In the genomic region with DNA sequence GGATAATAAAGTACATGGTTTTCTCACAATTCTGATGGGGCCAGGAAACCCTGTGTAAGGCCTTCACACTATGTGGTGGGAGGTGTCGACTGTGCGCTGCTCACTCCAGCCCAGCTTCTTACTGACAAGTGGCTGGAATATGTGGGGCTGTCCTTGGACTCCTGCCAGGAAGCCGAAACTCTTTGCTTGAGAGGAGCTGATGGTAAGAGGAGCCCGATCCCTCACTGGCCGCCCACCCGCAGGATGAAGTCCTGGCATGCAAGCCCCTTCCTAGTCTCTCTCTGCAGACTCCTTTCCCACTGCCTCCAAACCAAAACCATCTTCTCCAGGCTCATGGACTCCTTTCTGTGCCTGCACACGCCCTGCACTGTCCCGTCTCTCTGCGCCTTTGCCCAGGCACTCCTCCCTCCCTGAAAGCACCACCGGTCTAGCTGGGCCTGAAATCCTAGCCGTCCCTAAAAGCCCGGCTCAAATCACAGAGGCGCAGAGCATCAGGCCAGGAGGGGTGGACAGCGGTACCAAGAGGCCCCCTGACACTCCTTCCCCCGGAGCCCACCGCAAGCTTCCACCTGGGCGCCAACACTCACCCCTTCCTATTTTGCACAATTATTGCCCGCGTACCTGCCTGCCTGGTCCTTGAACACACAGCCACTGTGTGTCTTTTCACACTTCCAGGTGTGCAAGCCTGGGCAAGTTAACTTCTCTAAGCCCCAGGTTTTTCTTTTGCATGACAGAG, we compare ENCODE assay signal across 8 cellular contexts.
A peak's percentile ranks its signal among the peaks of the same experiment; 100 is the strongest.
DNase-seq lines count a peak whose midpoint lies in the region; ATAC-seq and TF ChIP-seq lines count a peak whose summit lies in the region.
"Not testable (repeated sequence)": the region's sequence is repeated elsewhere in the genome, so short reads cannot be mapped to it uniquely, and the experiment has no call there.

No MANE protein-coding gene starts in this region.

- H3K4me3 Mint-ChIP-seq in CD4-positive, CD25-positive, alpha-beta regulatory T cell: peak overlapping the region; percentile 93 to 96 (median 95)
- peak overlapping the region; percentile 93 for H3K4me3 Mint-ChIP-seq in activated naive CD4-positive, alpha-beta T cell treated with anti-CD3 and anti-CD28 coated beads for 36 hours
- peak overlapping the region; percentile 95 for H3K4me3 Mint-ChIP-seq in endothelial cell (ENCODE audit: unreplicated experiment)

- H3K4me2 ChIP-seq in PC-9: peak overlapping the region; percentile 94

- peak overlapping the region; percentile 71 to 94 (median 91) for H3K27ac Mint-ChIP-seq in CD4-positive, CD25-positive, alpha-beta regulatory T cell
- H3K27ac Mint-ChIP-seq in activated naive CD4-positive, alpha-beta T cell treated with anti-CD3 and anti-CD28 coated beads for 36 hours: peak overlapping the region; percentile 82
- H3K27ac Mint-ChIP-seq in endothelial cell (ENCODE audit: unreplicated experiment): peak overlapping the region; percentile 48

- ATAC-seq in CD4-positive, CD25-positive, alpha-beta regulatory T cell (ENCODE audit: low read depth in 2 of 2): not testable (repeated sequence)

- not testable (repeated sequence) for H3K9me3 ChIP-seq in CD4-positive, CD25-positive, alpha-beta regulatory T cell (ENCODE audit: control insufficient read depth in 2 of 2, low read length in 2 of 2); PC-9 (ENCODE audit: insufficient read depth, low read depth); iPS-18c (ENCODE audit: control insufficient read depth, insufficient read depth, low read length); neuron (ENCODE audit: low read length)

- peaks cover 28% of the 10 kb centered on the region for H3K79me2 ChIP-seq in PC-9 (ENCODE audit: low read depth)

- not testable (repeated sequence) for H3F3A ChIP-seq in PC-9 (ENCODE audit: insufficient read depth, low read depth)

- intact Hi-C loops in PC-9 (cut with micrococcal nuclease; ENCODE audit: unreplicated experiment): loop anchor here (5.0 to 10.0 kb wide), 4 partner anchors 91 to 639 kb away; partner anchors contain the start of genes ATP6V0E2 and ZNF746
- intact Hi-C loops in activated naive CD4-positive, alpha-beta T cell treated with anti-CD3 and anti-CD28 coated beads for 36 hours (cut with micrococcal nuclease): loop anchor here (5.0 kb wide), 1 partner anchor 596 kb away; the partner anchor contains the start of gene PDIA4

- peaks cover 23% of the 10 kb centered on the region for H3K27me3 Mint-ChIP-seq in CD4-positive, CD25-positive, alpha-beta regulatory T cell
- not testable (repeated sequence) for H3K27me3 Mint-ChIP-seq in activated naive CD4-positive, alpha-beta T cell treated with anti-CD3 and anti-CD28 coated beads for 36 hours (ENCODE audit: low read depth)
- peaks cover 10% of the 10 kb centered on the region for H3K27me3 Mint-ChIP-seq in endothelial cell (ENCODE audit: unreplicated experiment)

- H3K4me1 ChIP-seq in CD4-positive, CD25-positive, alpha-beta regulatory T cell (ENCODE audit: control insufficient read depth, insufficient read depth, low read length, poor library complexity, severe bottlenecking): peaks cover 41% of the 10 kb centered on the region
- H3K4me1 ChIP-seq in PC-9 (replicated peaks; ENCODE audit: insufficient read depth) (peaks cover 21% of the 10 kb centered on the region), neuron (ENCODE audit: insufficient read depth, low read length) (peaks cover 10% of the 10 kb centered on the region)

- peak overlapping the region; percentile 66 for H3K27ac ChIP-seq in CD4-positive, CD25-positive, alpha-beta regulatory T cell (ENCODE audit: insufficient read depth, low read length, poor library complexity, severe bottlenecking)
- not testable (repeated sequence) for H3K27ac ChIP-seq in PC-9

- peaks cover 29% of the 10 kb centered on the region for H4K20me1 ChIP-seq in PC-9 (ENCODE audit: insufficient read depth)

- H3K4me1 Mint-ChIP-seq in CD4-positive, CD25-positive, alpha-beta regulatory T cell: peaks cover 11 to 50% (median 34%) of the 10 kb centered on the region in 4 donors
- peaks cover 33% of the 10 kb centered on the region for H3K4me1 Mint-ChIP-seq in activated naive CD4-positive, alpha-beta T cell treated with anti-CD3 and anti-CD28 coated beads for 36 hours (ENCODE audit: low read depth)
- peaks cover 22% of the 10 kb centered on the region for H3K4me1 Mint-ChIP-seq in endothelial cell (ENCODE audit: unreplicated experiment)

- not testable (repeated sequence) for TF ChIP-seq CTCF in PC-9 (conservative IDR thresholded peaks at IDR 0.05); endothelial cell (IDR thresholded peaks at IDR 0.05; ENCODE audit: unreplicated experiment)

- POLR2A ChIA-PET in PC-9 (lab: Charles Lee; ENCODE audit: unreplicated experiment): interaction anchor here (0.7 to 0.9 kb wide), 2 partner anchors 152 to 238 kb away, joined by 6 to 7 read pairs; no protein-coding TSS in a partner anchor

- H3K36me3 ChIP-seq in CD4-positive, CD25-positive, alpha-beta regulatory T cell (ENCODE audit: control insufficient read depth, insufficient read depth, low read length): peaks cover 27% of the 10 kb centered on the region
- H3K36me3 ChIP-seq in PC-9 (ENCODE audit: low read depth) (peaks cover 19% of the 10 kb centered on the region), neuron (ENCODE audit: insufficient read depth, low read length) (peaks cover 29% of the 10 kb centered on the region)

- not testable (repeated sequence) for H3K9me3 Mint-ChIP-seq in CD4-positive, CD25-positive, alpha-beta regulatory T cell; activated naive CD4-positive, alpha-beta T cell treated with anti-CD3 and anti-CD28 coated beads for 36 hours; endothelial cell (ENCODE audit: unreplicated experiment)

- not testable (repeated sequence) for H3K9me2 ChIP-seq in PC-9 (ENCODE audit: insufficient read depth)

- H3K27me3 ChIP-seq in CD4-positive, CD25-positive, alpha-beta regulatory T cell (ENCODE audit: control insufficient read depth, insufficient read depth, low read length); PC-9 (ENCODE audit: insufficient read depth, low read depth); neuron (ENCODE audit: insufficient read depth, low read length): not testable (repeated sequence)

- H3K4me3 ChIP-seq in CD4-positive, CD25-positive, alpha-beta regulatory T cell (ENCODE audit: low read depth, low read length): peak overlapping the region; percentile 79
- H3K4me3 ChIP-seq in PC-9 (peak overlapping the region; percentile 89), iPS-18c (ENCODE audit: insufficient read depth, low read depth, low read length) (peak overlapping the region; percentile 84), neuron (ENCODE audit: low read length) (peak overlapping the region; percentile 79)

- CTCF ChIA-PET in PC-9 (lab: Charles Lee): interaction anchor here (0.7 kb wide), 1 partner anchor 19 kb away, joined by 7 read pairs; no protein-coding TSS in a partner anchor
- CTCF ChIA-PET in activated naive CD4-positive, alpha-beta T cell treated with anti-CD3 and anti-CD28 coated beads for 36 hours (lab: Charles Lee): interaction anchor here (0.6 to 1.5 kb wide), 7 partner anchors 22 to 495 kb away, joined by 3 to 6 read pairs (median 3); no protein-coding TSS in a partner anchor

- peak overlapping the region; percentile 99 for H2AFZ ChIP-seq in PC-9
- not testable (repeated sequence) for H2AFZ ChIP-seq in neuron (ENCODE audit: low read depth, low read length)

- BruUV-seq in PC-9 (replicated peaks; lab: Mats Ljungman, UMichigan): TSS peak; percentile 33

- H3K36me3 Mint-ChIP-seq in CD4-positive, CD25-positive, alpha-beta regulatory T cell: not testable (repeated sequence)
- peaks cover 19% of the 10 kb centered on the region for H3K36me3 Mint-ChIP-seq in activated naive CD4-positive, alpha-beta T cell treated with anti-CD3 and anti-CD28 coated beads for 36 hours (ENCODE audit: low read depth)
- peaks cover 22% of the 10 kb centered on the region for H3K36me3 Mint-ChIP-seq in endothelial cell (ENCODE audit: low read depth, unreplicated experiment)

- not testable (repeated sequence) for DNase-seq in CD4-positive, CD25-positive, alpha-beta regulatory T cell; activated naive CD4-positive, alpha-beta T cell treated with anti-CD3 and anti-CD28 coated beads for 36 hours; endothelial cell (ENCODE audit: low spot score)
- DNase-seq in HT1080 (ENCODE audit: low read depth) (peak; percentile 42), PC-9 (peak in 1 of 2 experiments; percentile 47), stromal cell of bone marrow (ENCODE audit: low read depth) (peak; percentile 37)
